In genomic region chr2:113692698-113693428, GRCh38 we compare ENCODE assay signal across 8 cellular contexts.
A peak's percentile ranks its signal among the peaks of the same experiment; 100 is the strongest.
DNase-seq lines count a peak whose midpoint lies in the region; ATAC-seq lines count a peak whose summit lies in the region.

No MANE protein-coding gene starts in this region.

- H3K27ac Mint-ChIP-seq in activated CD4-positive, alpha-beta T cell treated with anti-CD3 and anti-CD28 coated beads, Interleukin-2, amount 10 ng/mL, durations not matched to agents 24 days and 14 days: peak overlapping the region; percentile 99
- peak overlapping the region; percentile 97 to 98 for H3K27ac Mint-ChIP-seq in stimulated activated naive CD8-positive, alpha-beta T cell treated with anti-CD3 and anti-CD28 coated beads, Interleukin-15, amount 100 ng/mL, for 72 hours

- H3K36me3 Mint-ChIP-seq in activated CD4-positive, alpha-beta T cell treated with anti-CD3 and anti-CD28 coated beads, Interleukin-2, amount 10 ng/mL, durations not matched to agents 24 days and 14 days (ENCODE audit: low read depth): peaks cover 7% of the 10 kb centered on the region

- H3K9me3 Mint-ChIP-seq in activated CD4-positive, alpha-beta T cell treated with anti-CD3 and anti-CD28 coated beads, Interleukin-2, amount 10 ng/mL, durations not matched to agents 24 days and 14 days: peaks cover 4% of the 10 kb centered on the region
- peaks cover 0 to 7% of the 10 kb centered on the region in 2 donors for H3K9me3 Mint-ChIP-seq in stimulated activated naive CD8-positive, alpha-beta T cell treated with anti-CD3 and anti-CD28 coated beads, Interleukin-15, amount 100 ng/mL, for 72 hours

- peak; percentile 11 for ATAC-seq in left ventricle myocardium superior
- ATAC-seq in Right ventricle myocardium inferior: no peak
- ATAC-seq in HG03066 (IDR thresholded peaks at IDR 0.05; ENCODE audit: low read depth, unreplicated experiment): peak; percentile 56
- peak; percentile 90 for ATAC-seq in stimulated activated naive CD8-positive, alpha-beta T cell treated with anti-CD3 and anti-CD28 coated beads, Interleukin-15, amount 100 ng/mL, for 72 hours
- no peak for ATAC-seq in right cardiac atrium

- 64% methylated on average over 3 of the region's 3 CpGs for WGBS in right cardiac atrium

- peaks cover 3% of the 10 kb centered on the region for H3K4me1 ChIP-seq in right cardiac atrium (ENCODE audit: control insufficient read depth, insufficient read depth, low read length)

- H3K27me3 ChIP-seq in right cardiac atrium (ENCODE audit: control insufficient read depth, insufficient read depth): no peaks in the 10 kb centered on the region

- H3K27ac ChIP-seq in right cardiac atrium (ENCODE audit: low read length): no peak overlapping the region

- peaks cover 36% of the 10 kb centered on the region for H3K4me1 Mint-ChIP-seq in activated CD4-positive, alpha-beta T cell treated with anti-CD3 and anti-CD28 coated beads, Interleukin-2, amount 10 ng/mL, durations not matched to agents 24 days and 14 days
- H3K4me1 Mint-ChIP-seq in stimulated activated naive CD8-positive, alpha-beta T cell treated with anti-CD3 and anti-CD28 coated beads, Interleukin-15, amount 100 ng/mL, for 72 hours: peaks cover 60% of the 10 kb centered on the region

- DNase-seq in left ventricle myocardium superior: no peak
- DNase-seq in Right ventricle myocardium inferior (ENCODE audit: missing footprints): no peak
- DNase-seq in activated CD4-positive, alpha-beta T cell treated with anti-CD3 and anti-CD28 coated beads, Interleukin-2, amount 10 ng/mL, durations not matched to agents 24 days and 14 days: peak; percentile 83
- peak; percentile 36 to 62 for DNase-seq in stimulated activated naive CD8-positive, alpha-beta T cell treated with anti-CD3 and anti-CD28 coated beads, Interleukin-15, amount 100 ng/mL, for 72 hours
- DNase-seq in right cardiac atrium: no peak
- no peak for DNase-seq in NCI-H524 (lab: John Stamatoyannopoulos, UW)
- DNase-seq in GF-D8 (lab: John Stamatoyannopoulos, UW): no peak

- peak overlapping the region; percentile 82 for H3K4me3 Mint-ChIP-seq in activated CD4-positive, alpha-beta T cell treated with anti-CD3 and anti-CD28 coated beads, Interleukin-2, amount 10 ng/mL, durations not matched to agents 24 days and 14 days
- H3K4me3 Mint-ChIP-seq in stimulated activated naive CD8-positive, alpha-beta T cell treated with anti-CD3 and anti-CD28 coated beads, Interleukin-15, amount 100 ng/mL, for 72 hours: peak overlapping the region; percentile 78 to 83

- intact Hi-C loops in left ventricle myocardium superior (cut with micrococcal nuclease) (no loop called here), Right ventricle myocardium inferior (cut with DNase I) (no loop called here), right cardiac atrium (cut with DNase I) (no loop called here)
- intact Hi-C loops in activated CD4-positive, alpha-beta T cell treated with anti-CD3 and anti-CD28 coated beads, Interleukin-2, amount 10 ng/mL, durations not matched to agents 24 days and 14 days (cut with micrococcal nuclease): loop anchor here (1.0 to 5.0 kb wide), 3 partner anchors 36 to 197 kb away; partner anchors contain the start of gene ACTR3

- no peak overlapping the region for H3K4me3 ChIP-seq in right cardiac atrium (ENCODE audit: low read length)

- no peaks in the 10 kb centered on the region for H3K9me3 ChIP-seq in right cardiac atrium (ENCODE audit: control insufficient read depth, low read length)

- peaks cover 2% of the 10 kb centered on the region for H3K27me3 Mint-ChIP-seq in activated CD4-positive, alpha-beta T cell treated with anti-CD3 and anti-CD28 coated beads, Interleukin-2, amount 10 ng/mL, durations not matched to agents 24 days and 14 days
- no peaks in the 10 kb centered on the region for H3K27me3 Mint-ChIP-seq in stimulated activated naive CD8-positive, alpha-beta T cell treated with anti-CD3 and anti-CD28 coated beads, Interleukin-15, amount 100 ng/mL, for 72 hours

Comparison
In these comparisons a context has a peak if more than half of its experiments do, and no peak if none do; other contexts are left out.
1. ATAC-seq: peak in left ventricle myocardium superior (single experiment), HG03066 (single experiment) and stimulated activated naive CD8-positive, alpha-beta T cell treated with anti-CD3 and anti-CD28 coated beads, Interleukin-15, amount 100 ng/mL, for 72 hours (single experiment); none in Right ventricle myocardium inferior (single experiment) and right cardiac atrium (0 of 2).
2. DNase-seq: peak in activated CD4-positive, alpha-beta T cell treated with anti-CD3 and anti-CD28 coated beads, Interleukin-2, amount 10 ng/mL, durations not matched to agents 24 days and 14 days (single experiment) and stimulated activated naive CD8-positive, alpha-beta T cell treated with anti-CD3 and anti-CD28 coated beads, Interleukin-15, amount 100 ng/mL, for 72 hours (2 of 2); none in left ventricle myocardium superior (single experiment), Right ventricle myocardium inferior (single experiment), right cardiac atrium (0 of 3), NCI-H524 (0 of 2) and GF-D8 (single experiment).